16 cellular contexts compared by ENCODE assay signal in the genomic region with DNA sequence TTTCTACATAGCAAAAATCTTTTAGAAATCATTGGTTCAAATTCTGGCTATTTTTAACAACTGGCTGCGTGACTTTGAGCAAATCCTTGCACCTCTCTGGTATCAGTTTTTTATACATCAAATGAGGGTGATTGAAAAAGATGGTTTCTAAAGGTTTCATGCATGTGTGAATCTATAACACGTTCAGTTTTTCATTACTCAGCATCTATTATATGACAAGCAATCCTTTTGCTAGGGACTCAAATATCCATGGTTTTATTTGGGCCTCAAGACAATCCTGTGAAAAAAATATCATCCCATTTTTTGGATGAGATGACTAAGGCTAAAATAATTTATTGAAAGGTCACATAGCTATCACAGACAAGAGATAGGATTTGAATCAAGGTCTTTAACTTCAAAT. TPM values are rescaled to one million over a fixed set of nuclear protein-coding genes. Genes with fewer than 3 reads are reported as not detected.
DNase-seq lines count a peak whose midpoint lies in the region; ATAC-seq and TF ChIP-seq lines count a peak whose summit lies in the region.
"Had no signal": no experiment of that assay in that cellular context is flagged by ENCODE, and none has a peak within 500 bp of the region (broad histone marks: within the 10 kb centered on the region; RNA-seq: fewer than 3 reads in every experiment).

No MANE protein-coding gene starts in this region.

- no peak overlapping the region for H2BK15ac ChIP-seq in H9 (ENCODE audit: low read depth, low read length)

- H3K23me2 ChIP-seq in H9 (ENCODE audit: insufficient read length, low read depth, low read length, poor library complexity, severe bottlenecking), result no peaks in the 10 kb centered on the region

- intact Hi-C loops in CD14-positive monocyte (cut with micrococcal nuclease), result no loop called here

- H4K91ac ChIP-seq in H9 (ENCODE audit: insufficient read length, low read depth, low read length), result no peak overlapping the region

- H2AK5ac ChIP-seq in H9 (ENCODE audit: insufficient read length, low read length), result no peak overlapping the region

- H3K79me2 ChIP-seq in H9 (ENCODE audit: insufficient read depth, low read length), result peaks cover 4% of the 10 kb centered on the region; the same call in 1 of the 2 replicates

- no peak overlapping the region for H3K27ac ChIP-seq in H9 (ENCODE audit: insufficient read length, low read depth, low read length)
- H3K27ac ChIP-seq in duodenal mucosa (ENCODE audit: low read depth, low read length), result no peak overlapping the region
- H3K27ac ChIP-seq in temporal lobe (ENCODE audit: low read depth, low read length), result peak overlapping the region; percentile 14
- H3K27ac ChIP-seq: PC-9 had no signal

- no peaks in the 10 kb centered on the region; the same call in 1 of the 2 replicates for H3K27me3 ChIP-seq in H9 (ENCODE audit: insufficient read depth, low read length)
- H3K27me3 ChIP-seq in duodenal mucosa (ENCODE audit: control insufficient read depth in 1 of 2, insufficient read depth in 2 of 2, low read length in 2 of 2), result no peaks in the 10 kb centered on the region
- H3K27me3 ChIP-seq: spleen had no signal

- peaks cover 53 to 71% of the 10 kb centered on the region in 2 experiments for H3K9me3 Mint-ChIP-seq in H9
- peaks cover 22% of the 10 kb centered on the region for H3K9me3 Mint-ChIP-seq in mesothelial cell of epicardium
- H3K9me3 Mint-ChIP-seq in CD14-positive monocyte, result peaks cover 0 to 1% (median 0%) of the 10 kb centered on the region in 7 donors
- H3K9me3 Mint-ChIP-seq: activated CD4-positive, alpha-beta T cell treated with anti-CD3 and anti-CD28 coated beads, Interleukin-2, amount 10 ng/mL, durations not matched to agents 7 days and 5 days; activated T-helper 1 cell treated with anti-CD3 and anti-CD28 coated beads, Interleukin-12 subunit alpha, Interleukin-12 subunit beta, Interleukin-2, Interleukin-4 antibody, amounts not matched to agents 30 ng/mL and 10 ng/mL and 1 ng/mL, durations not matched to agents 14 hours and 24 hours and 36 hours; CD4-positive, alpha-beta T cell had no signal

- no peak overlapping the region for H3K4ac ChIP-seq in H9 (ENCODE audit: low read depth, low read length)

- no peak for ATAC-seq in GM21367 (IDR thresholded peaks at IDR 0.05; ENCODE audit: unreplicated experiment)
- ATAC-seq: HepG2 had no signal

- peak overlapping the region in 1 of 3 experiments; percentile 94; a peak in 2 of 7 replicates for H3K27ac Mint-ChIP-seq in H9
- H3K27ac Mint-ChIP-seq in mesothelial cell of epicardium, result peak overlapping the region; percentile 17
- H3K27ac Mint-ChIP-seq in CD14-positive monocyte, result no peak overlapping the region
- H3K27ac Mint-ChIP-seq: activated CD4-positive, alpha-beta T cell treated with anti-CD3 and anti-CD28 coated beads, Interleukin-2, amount 10 ng/mL, durations not matched to agents 7 days and 5 days; activated T-helper 1 cell treated with anti-CD3 and anti-CD28 coated beads, Interleukin-12 subunit alpha, Interleukin-12 subunit beta, Interleukin-2, Interleukin-4 antibody, amounts not matched to agents 30 ng/mL and 10 ng/mL and 1 ng/mL, durations not matched to agents 14 hours and 24 hours and 36 hours; CD4-positive, alpha-beta T cell had no signal

- H3K4me2 ChIP-seq in H9 (ENCODE audit: insufficient read depth, insufficient read length, low read length), result peak overlapping the region; percentile 74
- H3K4me2 ChIP-seq: PC-9 had no signal

- no peak overlapping the region for H3K14ac ChIP-seq in H9 (ENCODE audit: insufficient read depth, low read length)

- no peak overlapping the region for H4K8ac ChIP-seq in H9 (replicated peaks; ENCODE audit: insufficient read length, low read depth, low read length)

- TF ChIP-seq CTCF in H9 (conservative IDR thresholded peaks at IDR 0.05), result no peak
- TF ChIP-seq CTCF in mesothelial cell of epicardium (IDR thresholded peaks at IDR 0.05; ENCODE audit: unreplicated experiment), result no peak
- TF ChIP-seq CTCF in CD14-positive monocyte (IDR thresholded peaks at IDR 0.05), result no peak

- H3K79me1 ChIP-seq in H9 (ENCODE audit: insufficient read depth, low read depth, low read length, poor library complexity, severe bottlenecking), result no peaks in the 10 kb centered on the region

- DNase-seq in H9 (no peak), mesothelial cell of epicardium (ENCODE audit: low spot score in 2 of 2, unreplicated experiment in 2 of 2) (no peak), NCI-H1436 (lab: John Stamatoyannopoulos, UW) (no peak), CD14-positive monocyte (ENCODE audit: low spot score) (no peak), NOMO-1 (lab: John Stamatoyannopoulos, UW; ENCODE audit: unreplicated experiment in 2 of 2) (no peak)
- DNase-seq: activated CD4-positive, alpha-beta T cell treated with anti-CD3 and anti-CD28 coated beads, Interleukin-2, amount 10 ng/mL, durations not matched to agents 7 days and 5 days; CD4-positive, alpha-beta T cell; NCI-H1417; PC-9; spleen; T-helper 1 cell had no signal

- H2BK5ac ChIP-seq in H9 (ENCODE audit: insufficient read length, low read length), result no peak overlapping the region

- H3K36me3 Mint-ChIP-seq in H9 (ENCODE audit: insufficient read depth in 1 of 3, low read depth in 3 of 3) (peaks cover 0 to 11% (median 9%) of the 10 kb centered on the region in 3 experiments; a peak in 4 of 7 replicates), mesothelial cell of epicardium (peaks cover 2% of the 10 kb centered on the region), CD14-positive monocyte (no peaks in the 10 kb centered on the region)

- H3K18ac ChIP-seq in H9 (ENCODE audit: insufficient read length, low read depth, low read length), result no peak overlapping the region

- no peak overlapping the region for H3K56ac ChIP-seq in H9 (ENCODE audit: insufficient read length, low read depth, low read length)

- H3K4me1 Mint-ChIP-seq in H9 (peaks cover 6 to 7% of the 10 kb centered on the region in 2 experiments; a peak in 2 of 4 replicates), mesothelial cell of epicardium (peaks cover 22% of the 10 kb centered on the region), CD14-positive monocyte (no peaks in the 10 kb centered on the region)
- H3K4me1 Mint-ChIP-seq: activated CD4-positive, alpha-beta T cell treated with anti-CD3 and anti-CD28 coated beads, Interleukin-2, amount 10 ng/mL, durations not matched to agents 7 days and 5 days had no signal

- no peak overlapping the region for H2BK20ac ChIP-seq in H9 (ENCODE audit: low read depth, low read length, poor library complexity, severe bottlenecking)

- H3K27me3 Mint-ChIP-seq in H9 (ENCODE audit: low read depth), result no peaks in the 10 kb centered on the region; the same call in 1 of the 2 replicates
- H3K27me3 Mint-ChIP-seq in mesothelial cell of epicardium (ENCODE audit: low read depth), result no peaks in the 10 kb centered on the region
- peaks cover 0 to 21% (median 0%) of the 10 kb centered on the region in 3 donors for H3K27me3 Mint-ChIP-seq in CD14-positive monocyte (ENCODE audit: low read depth in 3 of 3)
- H3K27me3 Mint-ChIP-seq: activated CD4-positive, alpha-beta T cell treated with anti-CD3 and anti-CD28 coated beads, Interleukin-2, amount 10 ng/mL, durations not matched to agents 7 days and 5 days; CD4-positive, alpha-beta T cell had no signal

- H2BK12ac ChIP-seq in H9 (ENCODE audit: insufficient read length, low read depth, low read length), result no peak overlapping the region

- H3K4me3 ChIP-seq in duodenal mucosa (ENCODE audit: low read depth in 1 of 2, low read length in 2 of 2), result peak overlapping the region; percentile 72 to 78
- H3K4me3 ChIP-seq: PC-9 had no signal

- H2AFZ ChIP-seq in H9 (ENCODE audit: low read length), result no peak overlapping the region
- H2AFZ ChIP-seq: PC-9 had no signal

- H3K36me3 ChIP-seq in duodenal mucosa (ENCODE audit: control insufficient read depth in 1 of 2, insufficient read depth in 2 of 2, low read length in 2 of 2), result peaks cover 0 to 4% of the 10 kb centered on the region in 2 donors
- H3K36me3 ChIP-seq: spleen had no signal

- no peaks in the 10 kb centered on the region for H3K4me1 ChIP-seq in H9 (ENCODE audit: insufficient read depth, low read length)
- H3K4me1 ChIP-seq in duodenal mucosa (ENCODE audit: control insufficient read depth in 1 of 2, insufficient read depth in 2 of 2, low read length in 2 of 2), result peaks cover 12 to 20% of the 10 kb centered on the region in 2 donors
- H3K4me1 ChIP-seq: spleen had no signal

- H3T11ph ChIP-seq in H9 (ENCODE audit: low read length), result no peak overlapping the region

- H3K4me3 Mint-ChIP-seq in H9, result peak overlapping the region; percentile 85 to 92
- peak overlapping the region; percentile 89 for H3K4me3 Mint-ChIP-seq in mesothelial cell of epicardium
- H3K4me3 Mint-ChIP-seq in CD14-positive monocyte, result no peak overlapping the region
- H3K4me3 Mint-ChIP-seq: activated CD4-positive, alpha-beta T cell treated with anti-CD3 and anti-CD28 coated beads, Interleukin-2, amount 10 ng/mL, durations not matched to agents 7 days and 5 days; activated T-helper 1 cell treated with anti-CD3 and anti-CD28 coated beads, Interleukin-12 subunit alpha, Interleukin-12 subunit beta, Interleukin-2, Interleukin-4 antibody, amounts not matched to agents 30 ng/mL and 10 ng/mL and 1 ng/mL, durations not matched to agents 14 hours and 24 hours and 36 hours; CD4-positive, alpha-beta T cell had no signal

- WGBS in H9 (ENCODE audit: extremely low coverage, insufficient read length, low lambda C conversion rate), result no CpG with 5 or more reads among the region's 2 CpGs

- no peak overlapping the region for H4K5ac ChIP-seq in H9 (ENCODE audit: insufficient read length, low read depth, low read length)

- H3K9me3 ChIP-seq in H9 (ENCODE audit: control insufficient read depth, low read depth, low read length), result peaks cover 31% of the 10 kb centered on the region
- no peaks in the 10 kb centered on the region for H3K9me3 ChIP-seq in duodenal mucosa (ENCODE audit: control insufficient read depth in 1 of 2, low read length in 2 of 2)
- H3K9me3 ChIP-seq: spleen had no signal

- H3K23ac ChIP-seq in H9 (ENCODE audit: insufficient read length, low read depth, low read length), result no peak overlapping the region

- no peaks in the 10 kb centered on the region for H4K20me1 ChIP-seq in H9 (ENCODE audit: control insufficient read depth, insufficient read depth, insufficient read length)

- peak overlapping the region; percentile 85 for H3K9ac ChIP-seq in H9 (ENCODE audit: extremely low read depth, insufficient read length, low read length)
- peak overlapping the region; percentile 18 to 78 for H3K9ac ChIP-seq in duodenal mucosa (ENCODE audit: low read depth in 1 of 2, low read length in 2 of 2)

- H2BK120ac ChIP-seq in H9 (ENCODE audit: low read depth, low read length, poor library complexity, severe bottlenecking), result no peak overlapping the region

RNA-seq across cellular contexts. Expression of a gene that starts 0.9 kb away (rescaled TPM):
- total RNA-seq in H9 (2021), result 55.7 and 60.6 TPM in 2 replicates
- total RNA-seq in mesothelial cell of epicardium, result 125 to 129 TPM (median 126 TPM) in 3 replicates
- 5.4 TPM for total RNA-seq in temporal lobe
- not detected for polyA plus RNA-seq in CD14-positive monocyte
- total RNA-seq: activated CD4-positive, alpha-beta T cell treated with anti-CD3 and anti-CD28 coated beads, Interleukin-2, amount 10 ng/mL, durations not matched to agents 7 days and 5 days; activated T-helper 1 cell treated with anti-CD3 and anti-CD28 coated beads, Interleukin-12 subunit alpha, Interleukin-12 subunit beta, Interleukin-2, Interleukin-4 antibody, amounts not matched to agents 30 ng/mL and 10 ng/mL and 1 ng/mL, durations not matched to agents 14 hours and 24 hours and 36 hours; CD4-positive, alpha-beta T cell; HepG2; PC-9 had no signal
- polyA plus RNA-seq: HepG2 had no signal

Comparison
In these comparisons a context has a peak if more than half of its experiments do, and no peak if none do; other contexts are left out.
1. H3K4me3 Mint-ChIP-seq: peak in H9 (2 of 2) and mesothelial cell of epicardium (single experiment); none in CD14-positive monocyte (0 of 2).